In genomic region chr4:5647351-5647750, GRCh38 we compare ENCODE assay signal across 26 cellular contexts.
"Had no signal": no experiment of that assay in that cellular context is flagged by ENCODE, and none has a peak within 500 bp of the region (broad histone marks: within the 10 kb centered on the region; RNA-seq: fewer than 3 reads in every experiment).

No MANE protein-coding gene starts in this region.

- H3K9me3 ChIP-seq: left lung, lower lobe of right lung, pancreas, prostate gland, sigmoid colon, spleen, tibial nerve, uterus had no signal

- H3K4me1 Mint-ChIP-seq: immature natural killer cell; natural killer cell; stimulated activated effector memory CD8-positive, alpha-beta T cell treated with anti-CD3 and anti-CD28 coated beads, Interleukin-12 subunit alpha, Interleukin-12 subunit beta, amount 100 ng/mL, for 72 hours; stimulated activated naive CD8-positive, alpha-beta T cell treated with anti-CD3 and anti-CD28 coated beads, Interleukin-15, amount 100 ng/mL, for 72 hours had no signal

- H3K4me1 ChIP-seq: left lung, lower lobe of right lung, pancreas, prostate gland, sigmoid colon, spleen, uterus had no signal

- H3K27ac ChIP-seq: left lung, lower lobe of right lung, pancreas, prostate gland, sigmoid colon, spleen, uterus had no signal

- H3K36me3 ChIP-seq: pancreas, prostate gland, uterus had no signal

- H3K27ac Mint-ChIP-seq: immature natural killer cell; natural killer cell; stimulated activated effector memory CD8-positive, alpha-beta T cell treated with anti-CD3 and anti-CD28 coated beads, Interleukin-12 subunit alpha, Interleukin-12 subunit beta, amount 100 ng/mL, for 72 hours; stimulated activated naive CD8-positive, alpha-beta T cell treated with anti-CD3 and anti-CD28 coated beads, Interleukin-15, amount 100 ng/mL, for 72 hours; type B pancreatic cell had no signal

- H3K9me3 Mint-ChIP-seq: type B pancreatic cell had no signal

- H3K36me3 Mint-ChIP-seq: immature natural killer cell; natural killer cell; stimulated activated effector memory CD8-positive, alpha-beta T cell treated with anti-CD3 and anti-CD28 coated beads, Interleukin-12 subunit alpha, Interleukin-12 subunit beta, amount 100 ng/mL, for 72 hours had no signal

- ATAC-seq: left colon; left lung; lower lobe of right lung; natural killer cell; pancreas; right cardiac atrium; stimulated activated effector memory CD8-positive, alpha-beta T cell treated with anti-CD3 and anti-CD28 coated beads, Interleukin-12 subunit alpha, Interleukin-12 subunit beta, amount 100 ng/mL, for 72 hours; stimulated activated naive CD8-positive, alpha-beta T cell treated with anti-CD3 and anti-CD28 coated beads, Interleukin-15, amount 100 ng/mL, for 72 hours had no signal

- H3K4me3 Mint-ChIP-seq: immature natural killer cell; natural killer cell; stimulated activated effector memory CD8-positive, alpha-beta T cell treated with anti-CD3 and anti-CD28 coated beads, Interleukin-12 subunit alpha, Interleukin-12 subunit beta, amount 100 ng/mL, for 72 hours; stimulated activated naive CD8-positive, alpha-beta T cell treated with anti-CD3 and anti-CD28 coated beads, Interleukin-15, amount 100 ng/mL, for 72 hours; type B pancreatic cell had no signal

- H3K4me3 ChIP-seq: left lung, lower lobe of right lung, pancreas, prostate gland, sigmoid colon, spleen, tibial nerve, uterus had no signal

- DNase-seq: hypothalamus; immature natural killer cell; kidney; left colon; left lung; lower lobe of right lung; mammary epithelial cell; mesenchymal stem cell; natural killer cell; nucleus accumbens; pancreas; posterior cingulate gyrus; retina; right cardiac atrium; sigmoid colon; small intestine; spleen; stimulated activated CD4-positive, alpha-beta T cell treated with anti-CD3 and anti-CD28 coated beads, Interleukin-4, amount 100 ng/mL, for 24 hours; stimulated activated naive CD4-positive, alpha-beta T cell treated with Interleukin-2 at 50 U/mL for 16 hours; stimulated activated naive CD8-positive, alpha-beta T cell treated with anti-CD3 and anti-CD28 coated beads, Interleukin-15, amount 100 ng/mL, for 72 hours; substantia nigra; uterus had no signal

- H3K27me3 Mint-ChIP-seq: stimulated activated naive CD8-positive, alpha-beta T cell treated with anti-CD3 and anti-CD28 coated beads, Interleukin-15, amount 100 ng/mL, for 72 hours; type B pancreatic cell had no signal

- H3K27me3 ChIP-seq: left lung, pancreas, sigmoid colon, spleen, tibial nerve, uterus had no signal
